ENCODE assay signal across 1 cellular context in the genomic region with DNA sequence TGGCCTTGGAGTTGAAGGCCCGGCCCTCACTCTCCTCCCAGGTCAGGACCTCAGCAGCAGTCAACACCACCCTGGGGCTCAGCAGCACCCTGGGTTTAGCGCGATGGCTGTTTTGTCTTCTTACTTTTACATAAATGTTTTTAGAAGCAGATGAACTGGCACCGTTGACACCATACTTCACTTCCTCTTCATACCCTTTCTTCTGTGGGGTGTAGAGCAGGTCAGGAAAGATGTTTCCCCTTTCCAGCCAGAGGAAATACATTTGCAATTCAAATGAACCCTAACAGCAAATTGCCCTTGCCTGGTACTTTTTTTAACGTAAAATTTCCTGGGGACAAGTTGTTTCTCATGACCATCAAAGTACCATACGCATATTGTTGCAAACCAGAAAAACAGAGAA.
TF ChIP-seq lines count a peak whose summit lies in the region.

No MANE protein-coding gene starts in this region.

TF ChIP-seq in H1, 55 proteins besides CTCF, POLR2A, EP300 and RAD21 (continued from another document):
- TF ChIP-seq CTBP2 (IDR thresholded peaks at IDR 0.05; ENCODE audit: borderline replicate concordance, insufficient read depth, insufficient read length, low read length) (no peak), SRF (IDR thresholded peaks at IDR 0.05; ENCODE audit: low read depth, low read length) (no peak), RNF2 (IDR thresholded peaks at IDR 0.05; ENCODE audit: borderline replicate concordance, low read depth, low read length, missing control alignments, poor library complexity, severe bottlenecking) (no peak), NRF1 (IDR thresholded peaks at IDR 0.05; ENCODE audit: low read depth, low read length) (no peak), EGR1 (IDR thresholded peaks at IDR 0.05; ENCODE audit: borderline replicate concordance, low read depth, low read length) (no peak), KDM1A (IDR thresholded peaks at IDR 0.05; ENCODE audit: borderline replicate concordance, low read length) (no peak), ASH2L (IDR thresholded peaks at IDR 0.05; ENCODE audit: low read length) (no peak), JUN (IDR thresholded peaks at IDR 0.05; ENCODE audit: low read depth, low read length) (no peak), BRCA1 (IDR thresholded peaks at IDR 0.05; ENCODE audit: low read depth, low read length) (no peak)
- TF ChIP-seq, protein P1, sequence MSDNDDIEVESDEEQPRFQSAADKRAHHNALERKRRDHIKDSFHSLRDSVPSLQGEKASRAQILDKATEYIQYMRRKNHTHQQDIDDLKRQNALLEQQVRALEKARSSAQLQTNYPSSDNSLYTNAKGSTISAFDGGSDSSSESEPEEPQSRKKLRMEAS (IDR thresholded peaks at IDR 0.05) = no peak
- TF ChIP-seq, protein P2, sequence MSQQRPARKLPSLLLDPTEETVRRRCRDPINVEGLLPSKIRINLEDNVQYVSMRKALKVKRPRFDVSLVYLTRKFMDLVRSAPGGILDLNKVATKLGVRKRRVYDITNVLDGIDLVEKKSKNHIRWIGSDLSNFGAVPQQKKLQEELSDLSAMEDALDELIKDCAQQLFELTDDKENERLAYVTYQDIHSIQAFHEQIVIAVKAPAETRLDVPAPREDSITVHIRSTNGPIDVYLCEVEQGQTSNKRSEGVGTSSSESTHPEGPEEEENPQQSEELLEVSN (IDR thresholded peaks at IDR 0.05) = no peak
